ENCODE assay signal across 19 cellular contexts in the genomic region with DNA sequence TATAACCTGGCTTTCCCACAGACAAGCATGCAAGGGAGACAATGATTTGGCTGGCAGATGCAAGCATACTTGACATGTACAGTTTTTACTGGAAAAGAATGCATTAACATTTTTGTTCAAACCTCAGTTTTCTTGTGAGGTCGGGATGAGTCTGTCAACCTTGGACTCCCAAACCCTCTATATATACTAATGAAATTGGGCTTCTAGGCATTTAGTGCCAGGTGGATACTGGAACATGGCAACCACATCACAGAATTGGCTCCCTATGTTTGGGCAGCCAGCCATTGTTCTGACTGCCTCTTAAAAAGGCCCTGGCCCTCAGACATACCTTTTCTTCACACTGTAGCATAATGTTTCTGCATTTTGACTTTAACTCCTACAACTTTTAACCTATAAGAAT. TPM values are rescaled to one million over a fixed set of nuclear protein-coding genes. Genes with fewer than 3 reads are reported as not detected.
DNase-seq lines count a peak whose midpoint lies in the region; ATAC-seq and TF ChIP-seq lines count a peak whose summit lies in the region.
"Had no signal": no experiment of that assay in that cellular context is flagged by ENCODE, and none has a peak within 500 bp of the region (broad histone marks: within the 10 kb centered on the region; RNA-seq: fewer than 3 reads in every experiment).

No MANE protein-coding gene starts in this region.

- no peaks in the 10 kb centered on the region for H3K9me3 ChIP-seq in left ventricle myocardium inferior (replicated peaks)
- H3K9me3 ChIP-seq: esophagus squamous epithelium, neutrophil had no signal

- H3K27ac ChIP-seq in left ventricle myocardium inferior (replicated peaks): peak overlapping the region; percentile 77
- H3K27ac ChIP-seq: C4-2B, neutrophil, WERI-Rb-1 had no signal

- no peak overlapping the region for H3K27ac Mint-ChIP-seq in stimulated activated effector memory CD8-positive, alpha-beta T cell treated with anti-CD3 and anti-CD28 coated beads, Interleukin-12 subunit alpha, Interleukin-12 subunit beta, amount 100 ng/mL, for 72 hours
- H3K27ac Mint-ChIP-seq: activated naive CD8-positive, alpha-beta T cell treated with anti-CD3 and anti-CD28 coated beads, Interleukin-2, amount 10 ng/mL, durations not matched to agents 7 days and 5 days; dendritic cell treated with granulocyte-macrophage colony-stimulating factor and Interleukin-4, amounts not matched to agents 40 ng/mL and 50 ng/mL, for 4 days had no signal

- no peaks in the 10 kb centered on the region for H3K9me3 Mint-ChIP-seq in stimulated activated effector memory CD8-positive, alpha-beta T cell treated with anti-CD3 and anti-CD28 coated beads, Interleukin-12 subunit alpha, Interleukin-12 subunit beta, amount 100 ng/mL, for 72 hours
- H3K9me3 Mint-ChIP-seq: activated naive CD8-positive, alpha-beta T cell treated with anti-CD3 and anti-CD28 coated beads, Interleukin-2, amount 10 ng/mL, durations not matched to agents 7 days and 5 days; dendritic cell treated with granulocyte-macrophage colony-stimulating factor and Interleukin-4, amounts not matched to agents 40 ng/mL and 50 ng/mL, for 4 days had no signal

- H3K4me3 Mint-ChIP-seq in stimulated activated effector memory CD8-positive, alpha-beta T cell treated with anti-CD3 and anti-CD28 coated beads, Interleukin-12 subunit alpha, Interleukin-12 subunit beta, amount 100 ng/mL, for 72 hours: no peak overlapping the region
- H3K4me3 Mint-ChIP-seq: activated naive CD8-positive, alpha-beta T cell treated with anti-CD3 and anti-CD28 coated beads, Interleukin-2, amount 10 ng/mL, durations not matched to agents 7 days and 5 days; dendritic cell treated with granulocyte-macrophage colony-stimulating factor and Interleukin-4, amounts not matched to agents 40 ng/mL and 50 ng/mL, for 4 days had no signal

- H3K4me3 ChIP-seq in left ventricle myocardium inferior: no peak overlapping the region
- H3K4me3 ChIP-seq: esophagus squamous epithelium, skin epidermis had no signal

- TF ChIP-seq CTCF in left ventricle myocardium inferior (IDR thresholded peaks at IDR 0.05; ENCODE audit: borderline replicate concordance): no peak

- intact Hi-C loops in left ventricle myocardium inferior (cut with micrococcal nuclease): no loop called here
- intact Hi-C loops in left colon (cut with DNase I, micrococcal nuclease): no loop called here

- peaks cover 89% of the 10 kb centered on the region for H3K4me1 ChIP-seq in left ventricle myocardium inferior

- H3K27me3 ChIP-seq in left ventricle myocardium inferior (ENCODE audit: low read depth): no peaks in the 10 kb centered on the region
- H3K27me3 ChIP-seq: esophagus squamous epithelium, neutrophil had no signal

- H3K36me3 Mint-ChIP-seq in stimulated activated effector memory CD8-positive, alpha-beta T cell treated with anti-CD3 and anti-CD28 coated beads, Interleukin-12 subunit alpha, Interleukin-12 subunit beta, amount 100 ng/mL, for 72 hours: peaks cover 41% of the 10 kb centered on the region

- ATAC-seq in GM18867 (IDR thresholded peaks at IDR 0.05; ENCODE audit: unreplicated experiment) (peak; percentile 15), HG02870 (IDR thresholded peaks at IDR 0.05; ENCODE audit: unreplicated experiment) (peak; percentile 15), SK-N-SH treated with all-trans-retinoic acid at 6 μM for 48 hours (peak; percentile 43), left colon (no peak)
- no peak for ATAC-seq in stimulated activated effector memory CD8-positive, alpha-beta T cell treated with anti-CD3 and anti-CD28 coated beads, Interleukin-12 subunit alpha, Interleukin-12 subunit beta, amount 100 ng/mL, for 72 hours

- H3K36me3 ChIP-seq in left ventricle myocardium inferior: no peaks in the 10 kb centered on the region
- H3K36me3 ChIP-seq: esophagus squamous epithelium, neutrophil, WERI-Rb-1 had no signal

- peaks cover 35% of the 10 kb centered on the region for H3K4me1 Mint-ChIP-seq in stimulated activated effector memory CD8-positive, alpha-beta T cell treated with anti-CD3 and anti-CD28 coated beads, Interleukin-12 subunit alpha, Interleukin-12 subunit beta, amount 100 ng/mL, for 72 hours

- DNase-seq in left ventricle myocardium inferior (no peak), left colon (no peak), kidney glomerular epithelial cell (lab: John Stamatoyannopoulos, UW) (no peak)
- no peak for DNase-seq in stimulated activated effector memory CD8-positive, alpha-beta T cell treated with anti-CD3 and anti-CD28 coated beads, Interleukin-12 subunit alpha, Interleukin-12 subunit beta, amount 100 ng/mL, for 72 hours (ENCODE audit: low spot score in 2 of 2)
- no peak for DNase-seq in activated naive CD4-positive, alpha-beta T cell treated with anti-CD3 and anti-CD28 coated beads, Interleukin-2, amount 50 U/mL, for 16 hours
- DNase-seq: activated CD8-positive, alpha-beta memory T cell treated with anti-CD3 and anti-CD28 coated beads, Interleukin-2, amount 50 U/mL, for 4 hours; activated naive CD8-positive, alpha-beta T cell treated with anti-CD3 and anti-CD28 coated beads, Interleukin-2, amount 10 ng/mL, durations not matched to agents 7 days and 5 days; esophagus squamous epithelium; KG1; NCI-H1930; NCI-H748 treated with DMSO at 0.1 percent for 48 hours; WERI-Rb-1 had no signal

TF ChIP-seq in SK-N-SH treated with all-trans-retinoic acid at 6 μM for 48 hours, 23 proteins besides CTCF, POLR2A, EP300 and RAD21:
- TF ChIP-seq ISL1 (CRISPR knock-in tag; IDR thresholded peaks at IDR 0.05) (peak; percentile 68), ESRRG (CRISPR knock-in tag; IDR thresholded peaks at IDR 0.05) (no peak)
- TF ChIP-seq, protein P1, sequence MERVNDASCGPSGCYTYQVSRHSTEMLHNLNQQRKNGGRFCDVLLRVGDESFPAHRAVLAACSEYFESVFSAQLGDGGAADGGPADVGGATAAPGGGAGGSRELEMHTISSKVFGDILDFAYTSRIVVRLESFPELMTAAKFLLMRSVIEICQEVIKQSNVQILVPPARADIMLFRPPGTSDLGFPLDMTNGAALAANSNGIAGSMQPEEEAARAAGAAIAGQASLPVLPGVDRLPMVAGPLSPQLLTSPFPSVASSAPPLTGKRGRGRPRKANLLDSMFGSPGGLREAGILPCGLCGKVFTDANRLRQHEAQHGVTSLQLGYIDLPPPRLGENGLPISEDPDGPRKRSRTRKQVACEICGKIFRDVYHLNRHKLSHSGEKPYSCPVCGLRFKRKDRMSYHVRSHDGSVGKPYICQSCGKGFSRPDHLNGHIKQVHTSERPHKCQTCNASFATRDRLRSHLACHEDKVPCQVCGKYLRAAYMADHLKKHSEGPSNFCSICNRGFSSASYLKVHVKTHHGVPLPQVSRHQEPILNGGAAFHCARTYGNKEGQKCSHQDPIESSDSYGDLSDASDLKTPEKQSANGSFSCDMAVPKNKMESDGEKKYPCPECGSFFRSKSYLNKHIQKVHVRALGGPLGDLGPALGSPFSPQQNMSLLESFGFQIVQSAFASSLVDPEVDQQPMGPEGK (CRISPR knock-in tag; IDR thresholded peaks at IDR 0.05; ENCODE audit: borderline replicate concordance): no peak

RNA-seq across cellular contexts. Expression of a gene that starts 39.1 kb away (rescaled TPM):
- total RNA-seq in left ventricle myocardium inferior (16.5 TPM), left colon (10 to 100 TPM; 27.2 to 35.5 TPM)

Comparison
In these comparisons a context has a peak if more than half of its experiments do, and no peak if none do; other contexts are left out.
1. ATAC-seq: peak in GM18867 (single experiment), HG02870 (single experiment) and SK-N-SH treated with all-trans-retinoic acid at 6 μM for 48 hours (single experiment); none in stimulated activated effector memory CD8-positive, alpha-beta T cell treated with anti-CD3 and anti-CD28 coated beads, Interleukin-12 subunit alpha, Interleukin-12 subunit beta, amount 100 ng/mL, for 72 hours (single experiment) and left colon (single experiment).